Comparison of ENCODE assay signal across 1 cellular context in the genomic region with DNA sequence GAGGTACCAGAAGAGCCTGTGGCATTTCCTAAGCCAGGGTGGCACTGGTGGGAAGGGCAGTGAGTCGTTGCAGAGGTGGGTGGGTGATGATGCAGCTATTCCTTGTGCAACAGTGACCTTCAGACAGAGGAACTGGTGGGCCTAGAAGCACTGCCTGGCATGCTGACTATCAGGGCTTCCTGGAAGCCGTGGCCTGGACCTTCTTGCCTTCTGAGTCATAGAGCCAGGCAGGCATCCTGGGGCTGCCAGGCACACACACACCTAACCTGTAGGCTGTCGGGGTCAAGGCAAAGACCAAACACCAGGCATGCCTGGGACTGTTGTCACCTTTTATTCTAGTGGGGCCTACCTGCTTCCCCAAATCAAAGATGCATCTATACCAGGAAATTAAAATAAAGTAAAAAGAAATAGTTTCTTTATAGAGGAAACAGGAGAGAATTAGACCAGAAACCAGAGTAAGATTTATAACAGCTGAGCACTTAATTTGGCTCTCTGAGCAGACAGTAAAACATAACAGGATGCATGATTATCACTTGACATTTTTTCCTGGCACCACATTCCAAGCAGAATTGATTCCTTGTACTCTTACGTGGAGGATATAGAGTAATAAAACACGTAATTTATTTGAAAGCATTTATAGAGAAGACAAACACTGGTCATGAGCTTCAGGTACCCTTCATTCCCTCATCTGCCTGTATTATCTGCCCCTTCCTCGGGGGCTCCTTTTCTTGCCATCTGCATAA.
A peak's percentile ranks its signal among the peaks of the same experiment; 100 is the strongest.
TF ChIP-seq lines count a peak whose summit lies in the region.

No MANE protein-coding gene starts in this region.

TF ChIP-seq in liver, 16 proteins besides CTCF, POLR2A, EP300 and RAD21 (continued from another document):
- TF ChIP-seq, protein P1, sequence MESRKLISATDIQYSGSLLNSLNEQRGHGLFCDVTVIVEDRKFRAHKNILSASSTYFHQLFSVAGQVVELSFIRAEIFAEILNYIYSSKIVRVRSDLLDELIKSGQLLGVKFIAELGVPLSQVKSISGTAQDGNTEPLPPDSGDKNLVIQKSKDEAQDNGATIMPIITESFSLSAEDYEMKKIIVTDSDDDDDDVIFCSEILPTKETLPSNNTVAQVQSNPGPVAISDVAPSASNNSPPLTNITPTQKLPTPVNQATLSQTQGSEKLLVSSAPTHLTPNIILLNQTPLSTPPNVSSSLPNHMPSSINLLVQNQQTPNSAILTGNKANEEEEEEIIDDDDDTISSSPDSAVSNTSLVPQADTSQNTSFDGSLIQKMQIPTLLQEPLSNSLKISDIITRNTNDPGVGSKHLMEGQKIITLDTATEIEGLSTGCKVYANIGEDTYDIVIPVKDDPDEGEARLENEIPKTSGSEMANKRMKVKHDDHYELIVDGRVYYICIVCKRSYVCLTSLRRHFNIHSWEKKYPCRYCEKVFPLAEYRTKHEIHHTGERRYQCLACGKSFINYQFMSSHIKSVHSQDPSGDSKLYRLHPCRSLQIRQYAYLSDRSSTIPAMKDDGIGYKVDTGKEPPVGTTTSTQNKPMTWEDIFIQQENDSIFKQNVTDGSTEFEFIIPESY (IDR thresholded peaks at IDR 0.05) = no peak
- TF ChIP-seq, protein P2, sequence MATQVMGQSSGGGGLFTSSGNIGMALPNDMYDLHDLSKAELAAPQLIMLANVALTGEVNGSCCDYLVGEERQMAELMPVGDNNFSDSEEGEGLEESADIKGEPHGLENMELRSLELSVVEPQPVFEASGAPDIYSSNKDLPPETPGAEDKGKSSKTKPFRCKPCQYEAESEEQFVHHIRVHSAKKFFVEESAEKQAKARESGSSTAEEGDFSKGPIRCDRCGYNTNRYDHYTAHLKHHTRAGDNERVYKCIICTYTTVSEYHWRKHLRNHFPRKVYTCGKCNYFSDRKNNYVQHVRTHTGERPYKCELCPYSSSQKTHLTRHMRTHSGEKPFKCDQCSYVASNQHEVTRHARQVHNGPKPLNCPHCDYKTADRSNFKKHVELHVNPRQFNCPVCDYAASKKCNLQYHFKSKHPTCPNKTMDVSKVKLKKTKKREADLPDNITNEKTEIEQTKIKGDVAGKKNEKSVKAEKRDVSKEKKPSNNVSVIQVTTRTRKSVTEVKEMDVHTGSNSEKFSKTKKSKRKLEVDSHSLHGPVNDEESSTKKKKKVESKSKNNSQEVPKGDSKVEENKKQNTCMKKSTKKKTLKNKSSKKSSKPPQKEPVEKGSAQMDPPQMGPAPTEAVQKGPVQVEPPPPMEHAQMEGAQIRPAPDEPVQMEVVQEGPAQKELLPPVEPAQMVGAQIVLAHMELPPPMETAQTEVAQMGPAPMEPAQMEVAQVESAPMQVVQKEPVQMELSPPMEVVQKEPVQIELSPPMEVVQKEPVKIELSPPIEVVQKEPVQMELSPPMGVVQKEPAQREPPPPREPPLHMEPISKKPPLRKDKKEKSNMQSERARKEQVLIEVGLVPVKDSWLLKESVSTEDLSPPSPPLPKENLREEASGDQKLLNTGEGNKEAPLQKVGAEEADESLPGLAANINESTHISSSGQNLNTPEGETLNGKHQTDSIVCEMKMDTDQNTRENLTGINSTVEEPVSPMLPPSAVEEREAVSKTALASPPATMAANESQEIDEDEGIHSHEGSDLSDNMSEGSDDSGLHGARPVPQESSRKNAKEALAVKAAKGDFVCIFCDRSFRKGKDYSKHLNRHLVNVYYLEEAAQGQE (IDR thresholded peaks at IDR 0.05) = no peak
- no peak for TF ChIP-seq HNF4G (IDR thresholded peaks at IDR 0.05)
- no peak for TF ChIP-seq TAF1 (conservative IDR thresholded peaks at IDR 0.05)
- TF ChIP-seq RXRA (IDR thresholded peaks at IDR 0.05) = peak; percentile 44 to 88
- TF ChIP-seq FOXA1 (IDR thresholded peaks at IDR 0.05) = no peak
- no peak for TF ChIP-seq NR2F2 (IDR thresholded peaks at IDR 0.05)
- peak; percentile 46 to 90 for TF ChIP-seq JUND (IDR thresholded peaks at IDR 0.05)
- TF ChIP-seq SP1 (IDR thresholded peaks at IDR 0.05) = peak; percentile 55
- TF ChIP-seq, protein P3, sequence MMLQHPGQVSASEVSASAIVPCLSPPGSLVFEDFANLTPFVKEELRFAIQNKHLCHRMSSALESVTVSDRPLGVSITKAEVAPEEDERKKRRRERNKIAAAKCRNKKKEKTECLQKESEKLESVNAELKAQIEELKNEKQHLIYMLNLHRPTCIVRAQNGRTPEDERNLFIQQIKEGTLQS (IDR thresholded peaks at IDR 0.05) = no peak
